Comparison of ENCODE assay signal across 10 cellular contexts in the genomic region with DNA sequence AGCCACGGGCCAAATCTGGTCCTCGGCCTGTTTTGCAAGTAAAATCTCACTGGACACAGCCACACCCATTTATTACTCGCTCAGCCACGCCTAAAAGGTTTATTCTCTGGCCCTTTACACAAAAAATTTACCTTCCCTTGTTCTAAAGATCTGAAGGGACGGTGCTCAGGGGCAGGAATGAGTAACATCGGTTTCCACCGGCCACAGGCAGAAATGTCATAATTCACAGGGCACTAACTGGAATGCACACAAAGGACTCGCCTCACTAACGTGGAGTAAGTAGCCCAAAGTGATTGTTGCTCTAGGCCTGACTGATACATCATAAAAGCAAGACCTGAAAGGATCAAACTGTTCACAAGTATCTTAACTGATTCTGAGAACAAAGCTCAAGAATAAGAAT. TPM values are rescaled to one million over a fixed set of nuclear protein-coding genes. Genes with fewer than 3 reads are reported as not detected.
DNase-seq lines count a peak whose midpoint lies in the region; TF ChIP-seq lines count a peak whose summit lies in the region.
"Had no signal": no experiment of that assay in that cellular context is flagged by ENCODE, and none has a peak within 500 bp of the region (broad histone marks: within the 10 kb centered on the region; RNA-seq: fewer than 3 reads in every experiment).

No MANE protein-coding gene starts in this region.

- H3K27me3 Mint-ChIP-seq in activated naive CD8-positive, alpha-beta T cell: no peaks in the 10 kb centered on the region
- H3K27me3 Mint-ChIP-seq in activated naive CD8-positive, alpha-beta T cell treated with anti-CD3 and anti-CD28 coated beads for 36 hours: no peaks in the 10 kb centered on the region
- no peaks in the 10 kb centered on the region for H3K27me3 Mint-ChIP-seq in T-helper 2 cell treated with Interferon-gamma antibody and Interleukin-4, amounts not matched to agents 5 μg/mL and 100 μg/mL, for 36 hours (ENCODE audit: low read depth)

- TF ChIP-seq CTCF in tibial nerve (IDR thresholded peaks at IDR 0.05): no peak

- no peaks in the 10 kb centered on the region for H3K27me3 ChIP-seq in tibial nerve
- H3K27me3 ChIP-seq: foreskin keratinocyte had no signal

- H3K4me3 Mint-ChIP-seq in activated naive CD8-positive, alpha-beta T cell: peak overlapping the region; percentile 21
- no peak overlapping the region for H3K4me3 Mint-ChIP-seq in activated naive CD8-positive, alpha-beta T cell treated with anti-CD3 and anti-CD28 coated beads for 36 hours
- H3K4me3 Mint-ChIP-seq in T-helper 2 cell treated with Interferon-gamma antibody and Interleukin-4, amounts not matched to agents 5 μg/mL and 100 μg/mL, for 36 hours: peak overlapping the region; percentile 84

- H3K4me1 ChIP-seq in tibial nerve: peaks cover 0 to 17% (median 11%) of the 10 kb centered on the region in 4 donors

- no peak overlapping the region for H3K4me3 ChIP-seq in tibial nerve

- peak overlapping the region in 3 of 4 donors; percentile 3 to 53 (median 30) for H3K27ac ChIP-seq in tibial nerve
- H3K27ac ChIP-seq: C4-2B, foreskin keratinocyte had no signal

- H3K9me3 Mint-ChIP-seq in activated naive CD8-positive, alpha-beta T cell (ENCODE audit: low read depth): no peaks in the 10 kb centered on the region
- peaks cover 7% of the 10 kb centered on the region for H3K9me3 Mint-ChIP-seq in activated naive CD8-positive, alpha-beta T cell treated with anti-CD3 and anti-CD28 coated beads for 36 hours
- H3K9me3 Mint-ChIP-seq in T-helper 2 cell treated with Interferon-gamma antibody and Interleukin-4, amounts not matched to agents 5 μg/mL and 100 μg/mL, for 36 hours: peaks cover 6% of the 10 kb centered on the region

- no peak for TF ChIP-seq EP300 in tibial nerve (IDR thresholded peaks at IDR 0.05)

- peaks cover 0 to 10% (median 0%) of the 10 kb centered on the region in 3 donors for H3K36me3 ChIP-seq in tibial nerve

- peak overlapping the region; percentile 28 for H3K27ac Mint-ChIP-seq in activated naive CD8-positive, alpha-beta T cell
- no peak overlapping the region for H3K27ac Mint-ChIP-seq in activated naive CD8-positive, alpha-beta T cell treated with anti-CD3 and anti-CD28 coated beads for 36 hours
- peak overlapping the region; percentile 84 for H3K27ac Mint-ChIP-seq in T-helper 2 cell treated with Interferon-gamma antibody and Interleukin-4, amounts not matched to agents 5 μg/mL and 100 μg/mL, for 36 hours

- H3K9me3 ChIP-seq in tibial nerve: peaks cover 0 to 12% (median 0%) of the 10 kb centered on the region in 4 donors

- TF ChIP-seq POLR2A in tibial nerve (IDR thresholded peaks at IDR 0.05): no peak

- H3K4me1 Mint-ChIP-seq in activated naive CD8-positive, alpha-beta T cell (ENCODE audit: low read depth): peaks cover 28% of the 10 kb centered on the region
- H3K4me1 Mint-ChIP-seq in activated naive CD8-positive, alpha-beta T cell treated with anti-CD3 and anti-CD28 coated beads for 36 hours: peaks cover 23% of the 10 kb centered on the region
- H3K4me1 Mint-ChIP-seq in T-helper 2 cell treated with Interferon-gamma antibody and Interleukin-4, amounts not matched to agents 5 μg/mL and 100 μg/mL, for 36 hours (ENCODE audit: low read depth): peaks cover 32% of the 10 kb centered on the region

- 46 to 61% methylated on average over 9 of the region's 9 CpGs for WGBS in tibial nerve, 2 donors

- no peaks in the 10 kb centered on the region for H3K36me3 Mint-ChIP-seq in activated naive CD8-positive, alpha-beta T cell
- H3K36me3 Mint-ChIP-seq in activated naive CD8-positive, alpha-beta T cell treated with anti-CD3 and anti-CD28 coated beads for 36 hours: peaks cover 14% of the 10 kb centered on the region
- H3K36me3 Mint-ChIP-seq in T-helper 2 cell treated with Interferon-gamma antibody and Interleukin-4, amounts not matched to agents 5 μg/mL and 100 μg/mL, for 36 hours (ENCODE audit: low read depth): peaks cover 7% of the 10 kb centered on the region

- DNase-seq in activated naive CD8-positive, alpha-beta T cell treated with anti-CD3 and anti-CD28 coated beads for 36 hours: no peak
- DNase-seq in T-helper 2 cell treated with Interferon-gamma antibody and Interleukin-4, amounts not matched to agents 5 μg/mL and 100 μg/mL, for 36 hours (ENCODE audit: low spot score): peak; percentile 29
- DNase-seq in iris pigment epithelial cell (ENCODE audit: low read depth): peak; percentile 26
- no peak for DNase-seq in tibial nerve (ENCODE audit: low spot score in 2 of 2)
- no peak for DNase-seq in OCI-M2 (lab: John Stamatoyannopoulos, UW; ENCODE audit: unreplicated experiment)
- DNase-seq in NCI-H446 (lab: John Stamatoyannopoulos, UW): no peak
- no peak for DNase-seq in midbrain (lab: John Stamatoyannopoulos, UW)

RNA-seq across cellular contexts. Expression of gene TCF25, which starts 9.0 kb away (rescaled TPM):
- total RNA-seq in activated naive CD8-positive, alpha-beta T cell treated with anti-CD3 and anti-CD28 coated beads for 36 hours: 100 to 1,000 TPM; 126 to 127 TPM
- total RNA-seq in tibial nerve: 100 to 1,000 TPM; 181 to 350 (median 290) TPM

RNA-seq across cellular contexts. Expression of gene SPIRE2, which starts 36.1 kb away (rescaled TPM):
- under 1 TPM; 0.14 to 0.52 TPM for total RNA-seq in activated naive CD8-positive, alpha-beta T cell treated with anti-CD3 and anti-CD28 coated beads for 36 hours
- 1 to 10 TPM in 3 of 4 donors, not detected in 1; 1.1 to 7.2 (median 3.1) TPM for total RNA-seq in tibial nerve

RNA-seq across cellular contexts. Expression of gene FANCA, which starts 48.0 kb away (rescaled TPM):
- total RNA-seq in activated naive CD8-positive, alpha-beta T cell treated with anti-CD3 and anti-CD28 coated beads for 36 hours: 10 to 100 TPM; 79.7 to 88.2 TPM
- total RNA-seq in tibial nerve: 1 to 10 TPM in 3 of 4 donors, under 1 TPM in 1; 0.98 to 7.8 (median 1.6) TPM

RNA-seq across cellular contexts. Expression of gene MC1R, which starts 54.2 kb away (rescaled TPM):
- total RNA-seq in activated naive CD8-positive, alpha-beta T cell treated with anti-CD3 and anti-CD28 coated beads for 36 hours: 1 to 10 TPM; 1.4 TPM
- total RNA-seq in tibial nerve: 10 to 100 TPM in 1 of 4 donors, 1 to 10 TPM in 3; 3.3 to 15.7 (median 6.9) TPM

RNA-seq across cellular contexts. Expression of gene TUBB3, which starts 58.7 kb away (rescaled TPM):
- total RNA-seq in activated naive CD8-positive, alpha-beta T cell treated with anti-CD3 and anti-CD28 coated beads for 36 hours: not detected
- total RNA-seq in tibial nerve: 10 to 100 TPM in 1 of 4 donors, 1 to 10 TPM in 1, under 1 TPM in 1, not detected in 1; 0.59 to 12.0 (median 3.5) TPM

Comparison
In these comparisons a context has a peak if more than half of its experiments do, and no peak if none do; other contexts are left out.
1. DNase-seq: peak in T-helper 2 cell treated with Interferon-gamma antibody and Interleukin-4, amounts not matched to agents 5 μg/mL and 100 μg/mL, for 36 hours (single experiment) and iris pigment epithelial cell (single experiment); none in activated naive CD8-positive, alpha-beta T cell treated with anti-CD3 and anti-CD28 coated beads for 36 hours (single experiment), tibial nerve (0 of 2), OCI-M2 (single experiment), NCI-H446 (0 of 2) and midbrain (single experiment).
2. RNA of gene FANCA, which starts 48.0 kb away (total RNA-seq): 79.7 to 88.2 TPM in activated naive CD8-positive, alpha-beta T cell treated with anti-CD3 and anti-CD28 coated beads for 36 hours; 0.98 to 7.8 TPM in tibial nerve; every median in the first group is over 4 times any median in the second.